8 cellular contexts compared by ENCODE assay signal in genomic region chr3:196867507-196868296, GRCh38. TPM values are rescaled to one million over a fixed set of nuclear protein-coding genes. Genes with fewer than 3 reads are reported as not detected.
DNase-seq lines count a peak whose midpoint lies in the region; ATAC-seq and TF ChIP-seq lines count a peak whose summit lies in the region.

Gene SENP5 (plus strand): TSS chr3:196867920. CDS start chr3:196885182, 17,262 bp downstream.

- peak within 1 kb of the TSS; percentile 87 to 99 (median 96) for H3K4me3 ChIP-seq in spleen

- peak; percentile 99 for DNase-seq in AG20443 (ENCODE audit: low spot score)
- peak; percentile 81 to 94 for DNase-seq in NCI-H446 (lab: John Stamatoyannopoulos, UW)
- peak; percentile 79 for DNase-seq in activated CD4-positive, CD25-positive, alpha-beta regulatory T cell treated with anti-CD3 and anti-CD28 coated beads, Interleukin-2, amount 50 U/mL, for 16 hours (ENCODE audit: low read depth, low spot score)
- peak; percentile 84 for DNase-seq in central memory CD4-positive, alpha-beta T cell
- peak; percentile 91 for DNase-seq in inferior parietal cortex (ENCODE audit: extremely low spot score)
- peak; percentile 99 for DNase-seq in spleen

- peak; percentile 77 for ATAC-seq in HG03378 (IDR thresholded peaks at IDR 0.05; ENCODE audit: unreplicated experiment)

- peaks cover 19 to 56% (median 45%) of the 10 kb centered on the region in 6 donors for H3K4me1 ChIP-seq in spleen

- 1 to 2% (median 1%) methylated on average over 23 to 93 of the region's 93 CpGs for WGBS in spleen, 5 donors

- H3K27me3 ChIP-seq in spleen (replicated peaks in 1 of 7): no peaks in the 10 kb centered on the region

- H3K36me3 ChIP-seq in spleen: peaks cover 0 to 25% (median 0%) of the 10 kb centered on the region in 6 donors

- H3K9me3 ChIP-seq in spleen: peaks cover 0 to 7% (median 3%) of the 10 kb centered on the region in 8 donors

- peak in 2 of 11 experiments; percentile 16 to 33 for TF ChIP-seq CTCF in spleen (IDR thresholded peaks at IDR 0.05 in 8 of 11, conservative IDR thresholded peaks at IDR 0.05 in 3 of 11)

- TF ChIP-seq POLR2A in GM19099 (IDR thresholded peaks at IDR 0.05; ENCODE audit: extremely low read depth, insufficient read length, low read depth) (peak; percentile 97), spleen (IDR thresholded peaks at IDR 0.05) (peak; percentile 81 to 92 (median 91))

- intact Hi-C loops in spleen (cut with DNase I; ENCODE audit: low total_unique reads): loop anchor here (10.0 kb wide), 1 partner anchor 77 kb away; the partner anchor contains the start of gene NCBP2

- H3K27ac ChIP-seq in spleen: peak within 1 kb of the TSS; percentile 89 to 97 (median 94)

RNA-seq across cellular contexts. Expression of gene SENP5, which starts in this region (rescaled TPM):
- total RNA-seq in spleen: 10 to 100 TPM; 41.7 to 59.6 (median 52.5) TPM
- 1 to 10 TPM; 5.0 to 8.7 (median 5.5) TPM for polyA plus RNA-seq in spleen

Comparison
In these comparisons a context has a peak if more than half of its experiments do, and no peak if none do; other contexts are left out.
1. Peak in every context shown above with its lines: DNase-seq, ATAC-seq, H3K4me3 ChIP-seq and H3K27ac ChIP-seq.